In genomic region chr17:57486416-57486815, GRCh38 we compare ENCODE assay signal across 1 cellular context.
TF ChIP-seq lines count a peak whose summit lies in the region.

No MANE protein-coding gene starts in this region.

TF ChIP-seq in endothelial cell of umbilical vein, 7 proteins besides CTCF, POLR2A, EP300 and RAD21:
- TF ChIP-seq FOS (IDR thresholded peaks at IDR 0.05; ENCODE audit: borderline replicate concordance, insufficient read depth, low read length): no peak
- no peak for TF ChIP-seq JUN (IDR thresholded peaks at IDR 0.05; ENCODE audit: borderline replicate concordance, insufficient read depth, insufficient read length, low read depth)
- no peak for TF ChIP-seq EZH2 (IDR thresholded peaks at IDR 0.05; ENCODE audit: borderline replicate concordance, low read depth, low read length, severe bottlenecking)
- no peak for TF ChIP-seq MAX (IDR thresholded peaks at IDR 0.05; ENCODE audit: insufficient read depth, insufficient read length)
